Comparison of ENCODE assay signal across 14 cellular contexts in the genomic region with DNA sequence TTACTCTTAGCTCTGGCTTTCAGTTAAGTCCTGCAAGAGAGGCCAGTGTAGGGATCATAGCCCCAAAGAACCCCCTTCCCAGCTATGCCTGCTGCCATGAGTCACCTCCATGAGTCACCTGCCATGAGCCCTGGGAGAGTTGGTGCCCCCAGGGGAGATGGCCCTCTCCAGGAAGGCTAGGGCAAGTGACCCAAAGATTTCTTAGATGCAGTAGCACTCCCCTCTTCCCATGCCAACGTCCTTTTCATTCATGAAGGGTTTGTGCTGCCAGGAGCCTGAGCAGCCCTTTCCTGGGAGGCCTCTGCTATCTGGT.
DNase-seq lines count a peak whose midpoint lies in the region; ATAC-seq and TF ChIP-seq lines count a peak whose summit lies in the region.
"Had no signal": no experiment of that assay in that cellular context is flagged by ENCODE, and none has a peak within 500 bp of the region (broad histone marks: within the 10 kb centered on the region; RNA-seq: fewer than 3 reads in every experiment).

No MANE protein-coding gene starts in this region.

- intact Hi-C loops in activated CD8-positive, alpha-beta T cell treated with anti-CD3 and anti-CD28 coated beads for 36 hours (cut with micrococcal nuclease): no loop called here

- peaks cover 17% of the 10 kb centered on the region for H3K36me3 Mint-ChIP-seq in activated CD8-positive, alpha-beta T cell treated with anti-CD3 and anti-CD28 coated beads for 36 hours (ENCODE audit: low read depth)
- peaks cover 25% of the 10 kb centered on the region for H3K36me3 Mint-ChIP-seq in activated CD8-positive, alpha-beta T cell treated with anti-CD3 and anti-CD28 coated beads, Interleukin-2, amount 10 ng/mL, durations not matched to agents 7 days and 5 days (ENCODE audit: low read depth)
- H3K36me3 Mint-ChIP-seq in stimulated activated naive B cell treated with anti-CD40 and anti-IgM and Interleukin-4, amounts not matched to agents 10 μg/mL and 1 μg/mL and 100 μg/mL, for 72 hours: peaks cover 31 to 33% of the 10 kb centered on the region in 2 donors

- peak; percentile 42 for DNase-seq in activated CD8-positive, alpha-beta T cell treated with anti-CD3 and anti-CD28 coated beads for 36 hours
- no peak for DNase-seq in activated CD8-positive, alpha-beta T cell treated with anti-CD3 and anti-CD28 coated beads, Interleukin-2, amount 10 ng/mL, durations not matched to agents 7 days and 5 days
- no peak for DNase-seq in RWPE2 (ENCODE audit: low spot score)
- peak; percentile 68 for DNase-seq in fibroblast of mammary gland (ENCODE audit: low read depth)
- DNase-seq in stimulated activated naive B cell treated with anti-CD40 and anti-IgM and Interleukin-4, amounts not matched to agents 10 μg/mL and 1 μg/mL and 100 μg/mL, for 72 hours: no peak
- DNase-seq: activated CD4-positive, CD25-positive, alpha-beta regulatory T cell treated with anti-CD3 and anti-CD28 coated beads, Interleukin-2, amount 50 U/mL, for 72 hours; amygdala; gastrocnemius medialis; NCI-H1105 treated with DMSO at 0.1 percent for 48 hours; stimulated activated CD8-positive, alpha-beta memory T cell treated with anti-CD3 and anti-CD28 coated beads, Interleukin-4, amount 100 ng/mL, for 48 hours had no signal

- no peak overlapping the region for H3K27ac Mint-ChIP-seq in activated CD8-positive, alpha-beta T cell treated with anti-CD3 and anti-CD28 coated beads for 36 hours
- H3K27ac Mint-ChIP-seq in activated CD8-positive, alpha-beta T cell treated with anti-CD3 and anti-CD28 coated beads, Interleukin-2, amount 10 ng/mL, durations not matched to agents 7 days and 5 days: no peak overlapping the region
- peak overlapping the region; percentile 59 for H3K27ac Mint-ChIP-seq in stimulated activated naive B cell treated with anti-CD40 and anti-IgM and Interleukin-4, amounts not matched to agents 10 μg/mL and 1 μg/mL and 100 μg/mL, for 72 hours

- H3K9me3 ChIP-seq in RWPE2 (ENCODE audit: severe bottlenecking): no peaks in the 10 kb centered on the region
- H3K9me3 ChIP-seq: gastrocnemius medialis had no signal

- H3K4me1 ChIP-seq in RWPE2 (ENCODE audit: insufficient read depth, poor library complexity, severe bottlenecking): peaks cover 19% of the 10 kb centered on the region

- no peaks in the 10 kb centered on the region for H3K9me3 Mint-ChIP-seq in activated CD8-positive, alpha-beta T cell treated with anti-CD3 and anti-CD28 coated beads for 36 hours
- H3K9me3 Mint-ChIP-seq in activated CD8-positive, alpha-beta T cell treated with anti-CD3 and anti-CD28 coated beads, Interleukin-2, amount 10 ng/mL, durations not matched to agents 7 days and 5 days (ENCODE audit: insufficient read depth): no peaks in the 10 kb centered on the region
- no peaks in the 10 kb centered on the region for H3K9me3 Mint-ChIP-seq in stimulated activated naive B cell treated with anti-CD40 and anti-IgM and Interleukin-4, amounts not matched to agents 10 μg/mL and 1 μg/mL and 100 μg/mL, for 72 hours
- H3K9me3 Mint-ChIP-seq: memory B cell had no signal

- ATAC-seq in activated CD8-positive, alpha-beta T cell treated with anti-CD3 and anti-CD28 coated beads for 36 hours: peak; percentile 76
- ATAC-seq in activated CD8-positive, alpha-beta T cell treated with anti-CD3 and anti-CD28 coated beads, Interleukin-2, amount 10 ng/mL, durations not matched to agents 7 days and 5 days: no peak
- peak; percentile 71 for ATAC-seq in RWPE2 (ENCODE audit: low read depth)
- ATAC-seq in stimulated activated naive B cell treated with anti-CD40 and anti-IgM and Interleukin-4, amounts not matched to agents 10 μg/mL and 1 μg/mL and 100 μg/mL, for 72 hours (replicated peaks): peak in 1 of 2 donors; percentile 71
- ATAC-seq in GM19023 (IDR thresholded peaks at IDR 0.05; ENCODE audit: unreplicated experiment): no peak
- no peak for ATAC-seq in HG03280 (IDR thresholded peaks at IDR 0.05; ENCODE audit: unreplicated experiment)
- ATAC-seq in HG03135 (IDR thresholded peaks at IDR 0.05; ENCODE audit: unreplicated experiment): no peak
- ATAC-seq: gastrocnemius medialis had no signal

- no peaks in the 10 kb centered on the region for H3K27me3 Mint-ChIP-seq in activated CD8-positive, alpha-beta T cell treated with anti-CD3 and anti-CD28 coated beads for 36 hours
- H3K27me3 Mint-ChIP-seq in activated CD8-positive, alpha-beta T cell treated with anti-CD3 and anti-CD28 coated beads, Interleukin-2, amount 10 ng/mL, durations not matched to agents 7 days and 5 days (ENCODE audit: low read depth): no peaks in the 10 kb centered on the region
- H3K27me3 Mint-ChIP-seq in stimulated activated naive B cell treated with anti-CD40 and anti-IgM and Interleukin-4, amounts not matched to agents 10 μg/mL and 1 μg/mL and 100 μg/mL, for 72 hours: no peaks in the 10 kb centered on the region
- H3K27me3 Mint-ChIP-seq: memory B cell had no signal

- no peak overlapping the region for H3K4me3 Mint-ChIP-seq in activated CD8-positive, alpha-beta T cell treated with anti-CD3 and anti-CD28 coated beads for 36 hours
- no peak overlapping the region for H3K4me3 Mint-ChIP-seq in activated CD8-positive, alpha-beta T cell treated with anti-CD3 and anti-CD28 coated beads, Interleukin-2, amount 10 ng/mL, durations not matched to agents 7 days and 5 days
- no peak overlapping the region for H3K4me3 Mint-ChIP-seq in stimulated activated naive B cell treated with anti-CD40 and anti-IgM and Interleukin-4, amounts not matched to agents 10 μg/mL and 1 μg/mL and 100 μg/mL, for 72 hours
- H3K4me3 Mint-ChIP-seq: memory B cell had no signal

- peak overlapping the region; percentile 28 for H3K27ac ChIP-seq in RWPE2 (ENCODE audit: poor library complexity, severe bottlenecking)
- H3K27ac ChIP-seq: gastrocnemius medialis had no signal

- H3K27me3 ChIP-seq in RWPE2 (ENCODE audit: insufficient read depth, poor library complexity, severe bottlenecking): no peaks in the 10 kb centered on the region
- H3K27me3 ChIP-seq: gastrocnemius medialis had no signal

- CTCF ChIA-PET in activated CD8-positive, alpha-beta T cell treated with anti-CD3 and anti-CD28 coated beads for 36 hours (lab: Charles Lee): interaction anchor here (1.5 kb wide), 1 partner anchor 48 kb away, joined by 11 read pairs; no protein-coding TSS in a partner anchor
- CTCF ChIA-PET in activated CD8-positive, alpha-beta T cell treated with anti-CD3 and anti-CD28 coated beads, Interleukin-2, amount 10 ng/mL, durations not matched to agents 7 days and 5 days (lab: Charles Lee): interaction anchor here (0.9 to 1.9 kb wide), 3 partner anchors 21 to 47 kb away, joined by 3 to 5 read pairs (median 4); no protein-coding TSS in a partner anchor

- H3K36me3 ChIP-seq in RWPE2 (ENCODE audit: low read depth): no peaks in the 10 kb centered on the region
- H3K36me3 ChIP-seq: gastrocnemius medialis had no signal

- TF ChIP-seq CTCF in activated CD8-positive, alpha-beta T cell treated with anti-CD3 and anti-CD28 coated beads for 36 hours (IDR thresholded peaks at IDR 0.05): no peak
- TF ChIP-seq CTCF in RWPE2 (IDR thresholded peaks at IDR 0.05; ENCODE audit: poor library complexity, severe bottlenecking) (no peak), fibroblast of mammary gland (conservative IDR thresholded peaks at IDR 0.05; ENCODE audit: control insufficient read depth, insufficient read depth, low read depth, low read length) (no peak)

- H3K4me1 Mint-ChIP-seq in activated CD8-positive, alpha-beta T cell treated with anti-CD3 and anti-CD28 coated beads for 36 hours (ENCODE audit: low read depth): peaks cover 25% of the 10 kb centered on the region
- peaks cover 32% of the 10 kb centered on the region for H3K4me1 Mint-ChIP-seq in activated CD8-positive, alpha-beta T cell treated with anti-CD3 and anti-CD28 coated beads, Interleukin-2, amount 10 ng/mL, durations not matched to agents 7 days and 5 days (ENCODE audit: low read depth)
- H3K4me1 Mint-ChIP-seq in stimulated activated naive B cell treated with anti-CD40 and anti-IgM and Interleukin-4, amounts not matched to agents 10 μg/mL and 1 μg/mL and 100 μg/mL, for 72 hours: peaks cover 24 to 31% of the 10 kb centered on the region in 2 donors

- POLR2A ChIA-PET in activated CD8-positive, alpha-beta T cell treated with anti-CD3 and anti-CD28 coated beads for 36 hours (lab: Charles Lee): interaction anchor here (1.0 kb wide), 1 partner anchor 23 kb away, joined by 3 read pairs; no protein-coding TSS in a partner anchor
- POLR2A ChIA-PET in activated CD8-positive, alpha-beta T cell treated with anti-CD3 and anti-CD28 coated beads, Interleukin-2, amount 10 ng/mL, durations not matched to agents 7 days and 5 days (lab: Charles Lee): interaction anchor here (0.7 to 1.0 kb wide), 2 partner anchors 12 to 22 kb away, joined by 3 to 4 read pairs; no protein-coding TSS in a partner anchor

- H3K4me3 ChIP-seq in RWPE2 (ENCODE audit: severe bottlenecking): no peak overlapping the region
- H3K4me3 ChIP-seq in fibroblast of mammary gland (ENCODE audit: control insufficient read depth, low read depth, low read length): no peak overlapping the region
- H3K4me3 ChIP-seq: gastrocnemius medialis had no signal

Comparison
In these comparisons a context has a peak if more than half of its experiments do, and no peak if none do; other contexts are left out.
1. ATAC-seq: peak in activated CD8-positive, alpha-beta T cell treated with anti-CD3 and anti-CD28 coated beads for 36 hours (single experiment) and RWPE2 (single experiment); none in activated CD8-positive, alpha-beta T cell treated with anti-CD3 and anti-CD28 coated beads, Interleukin-2, amount 10 ng/mL, durations not matched to agents 7 days and 5 days (single experiment), GM19023 (single experiment), HG03280 (single experiment) and HG03135 (single experiment).
2. DNase-seq: peak in activated CD8-positive, alpha-beta T cell treated with anti-CD3 and anti-CD28 coated beads for 36 hours (single experiment) and fibroblast of mammary gland (single experiment); none in activated CD8-positive, alpha-beta T cell treated with anti-CD3 and anti-CD28 coated beads, Interleukin-2, amount 10 ng/mL, durations not matched to agents 7 days and 5 days (single experiment), RWPE2 (single experiment) and stimulated activated naive B cell treated with anti-CD40 and anti-IgM and Interleukin-4, amounts not matched to agents 10 μg/mL and 1 μg/mL and 100 μg/mL, for 72 hours (single experiment).